Comparison of ENCODE assay signal across 14 cellular contexts in genomic region chr19:16168465-16169081, GRCh38. TPM values are rescaled to one million over a fixed set of nuclear protein-coding genes. Genes with fewer than 3 reads are reported as not detected.
A peak's percentile ranks its signal among the peaks of the same experiment; 100 is the strongest.
DNase-seq lines count a peak whose midpoint lies in the region; ATAC-seq, FAIRE-seq and TF ChIP-seq lines count a peak whose summit lies in the region.
"Had no signal": no experiment of that assay in that cellular context is flagged by ENCODE, and none has a peak within 500 bp of the region (broad histone marks: within the 10 kb centered on the region; RNA-seq: fewer than 3 reads in every experiment).

No MANE protein-coding gene starts in this region.

- H2AFZ ChIP-seq in HepG2 (ENCODE audit: low read length): no peak overlapping the region

- H4K20me1 ChIP-seq in HepG2 (ENCODE audit: insufficient read depth, low read length): no peaks in the 10 kb centered on the region

- no peak for TF ChIP-seq RAD21 in HepG2 (CRISPR knock-in tag; IDR thresholded peaks at IDR 0.05)

- peaks cover 0 to 2% of the 10 kb centered on the region in 2 donors for H3K9me3 Mint-ChIP-seq in stimulated activated naive B cell treated with anti-CD40 and anti-IgM and Interleukin-4, amounts not matched to agents 10 μg/mL and 1 μg/mL and 100 μg/mL, for 72 hours

- H3K27ac ChIP-seq in HepG2 (ENCODE audit: extremely low read length, insufficient read depth, low read length) (no peak overlapping the region), right lobe of liver (no peak overlapping the region)
- H3K27ac ChIP-seq: body of pancreas, esophagus squamous epithelium, SJSA1 had no signal

- no peak overlapping the region for H3K4me3 ChIP-seq in HepG2 (replicated peaks in 1 of 3; ENCODE audit: insufficient read depth in 1 of 3, low read depth in 2 of 3, low read length in 3 of 3)
- H3K4me3 ChIP-seq in right lobe of liver: no peak overlapping the region
- no peak overlapping the region for H3K4me3 ChIP-seq in bronchial epithelial cell (ENCODE audit: low read depth, low read length)
- H3K4me3 ChIP-seq: body of pancreas, esophagus squamous epithelium, SJSA1 had no signal

- ATAC-seq in HepG2 (no peak), right lobe of liver (no peak), GM18867 (IDR thresholded peaks at IDR 0.05; ENCODE audit: unreplicated experiment) (no peak)
- ATAC-seq in stimulated activated naive B cell treated with anti-CD40 and anti-IgM and Interleukin-4, amounts not matched to agents 10 μg/mL and 1 μg/mL and 100 μg/mL, for 72 hours (replicated peaks): peak; percentile 62 to 69
- ATAC-seq: body of pancreas had no signal

- peaks cover 41% of the 10 kb centered on the region for H3K4me1 ChIP-seq in HepG2 (ENCODE audit: insufficient read depth, low read length)
- H3K4me1 ChIP-seq in right lobe of liver: peaks cover 0 to 11% (median 3%) of the 10 kb centered on the region in 4 donors
- H3K4me1 ChIP-seq: body of pancreas, SJSA1 had no signal

- H3K27me3 ChIP-seq in HepG2 (ENCODE audit: control insufficient read depth in 1 of 2, insufficient read depth in 2 of 2, low read length in 2 of 2): no peaks in the 10 kb centered on the region; a peak in 1 of 5 replicates
- H3K27me3 ChIP-seq in right lobe of liver: no peaks in the 10 kb centered on the region
- H3K27me3 ChIP-seq in bronchial epithelial cell (ENCODE audit: control insufficient read depth, insufficient read depth, low read length): no peaks in the 10 kb centered on the region
- H3K27me3 ChIP-seq: body of pancreas, esophagus squamous epithelium, SJSA1 had no signal

- BruUV-seq in HepG2 (replicated peaks; lab: Mats Ljungman, UMichigan): no TSS peak

- TF ChIP-seq EP300 in HepG2 (IDR thresholded peaks at IDR 0.05; ENCODE audit: low read depth in 2 of 2, low read length in 2 of 2): no peak
- TF ChIP-seq EP300 in HepG2 (CRISPR knock-in tag; IDR thresholded peaks at IDR 0.05; ENCODE audit: borderline replicate concordance): no peak

- 53% methylated on average over 2 of the region's 2 CpGs for WGBS in HepG2 (ENCODE audit: low lambda C conversion rate)
- whole genome bisulfite sequencing in right lobe of liver (ENCODE audit: insufficient coverage, low coverage, low lambda C conversion rate, missing lambda C conversion rate): 13% methylated on average over 1 of the region's 2 CpGs

- POLR2A ChIA-PET in HepG2 (lab: Yijun Ruan, JAX): no interaction called here

- H3K36me3 ChIP-seq in HepG2 (replicated peaks in 1 of 2; ENCODE audit: control insufficient read depth in 1 of 2, insufficient read depth in 2 of 2, low read length in 2 of 2) (no peaks in the 10 kb centered on the region), right lobe of liver (no peaks in the 10 kb centered on the region), bronchial epithelial cell (ENCODE audit: control insufficient read depth, insufficient read depth, low read length) (no peaks in the 10 kb centered on the region)
- H3K36me3 ChIP-seq: esophagus squamous epithelium, SJSA1 had no signal

- FAIRE-seq in HepG2 (lab: Jason Lieb, UNC) (no peak), bronchial epithelial cell (lab: Jason Lieb, UNC) (no peak)
- FAIRE-seq: keratinocyte had no signal

- intact Hi-C loops in HepG2 (cut with micrococcal nuclease; ENCODE audit: unreplicated experiment): no loop called here
- intact Hi-C loops in right lobe of liver (cut with DNase I): no loop called here

- DNase-seq in HepG2 (ENCODE audit: low spot score) (no peak), right lobe of liver (no peak), OCI-M1 (lab: John Stamatoyannopoulos, UW) (peak; percentile 71), bronchial epithelial cell (ENCODE audit: low read depth) (peak; percentile 36), occipital lobe (lab: John Stamatoyannopoulos, UW) (no peak)
- DNase-seq in stimulated activated naive B cell treated with anti-CD40 and anti-IgM and Interleukin-4, amounts not matched to agents 10 μg/mL and 1 μg/mL and 100 μg/mL, for 72 hours: no peak
- DNase-seq in stimulated activated CD4-positive, alpha-beta T cell treated with anti-CD3 and anti-CD28 coated beads, Interleukin-2, amount 100 ng/mL, for 48 hours: no peak
- DNase-seq: body of pancreas; esophagus squamous epithelium; stimulated activated CD4-positive, alpha-beta T cell treated with anti-CD3 and anti-CD28 coated beads, Interleukin-12 subunit alpha, Interleukin-12 subunit beta, amount 100 ng/mL, for 4 hours had no signal

- H3K27me3 Mint-ChIP-seq in stimulated activated naive B cell treated with anti-CD40 and anti-IgM and Interleukin-4, amounts not matched to agents 10 μg/mL and 1 μg/mL and 100 μg/mL, for 72 hours: no peaks in the 10 kb centered on the region

- TF ChIP-seq POLR2A in HepG2 (IDR thresholded peaks at IDR 0.05; ENCODE audit: insufficient read depth in 1 of 2, low read depth in 2 of 2, low read length in 2 of 2) (no peak), right lobe of liver (IDR thresholded peaks at IDR 0.05) (no peak)

- H3K27ac Mint-ChIP-seq in stimulated activated naive B cell treated with anti-CD40 and anti-IgM and Interleukin-4, amounts not matched to agents 10 μg/mL and 1 μg/mL and 100 μg/mL, for 72 hours: peak overlapping the region; percentile 37

- peaks cover 33 to 37% of the 10 kb centered on the region in 2 donors for H3K4me1 Mint-ChIP-seq in stimulated activated naive B cell treated with anti-CD40 and anti-IgM and Interleukin-4, amounts not matched to agents 10 μg/mL and 1 μg/mL and 100 μg/mL, for 72 hours

- H3K36me3 Mint-ChIP-seq in stimulated activated naive B cell treated with anti-CD40 and anti-IgM and Interleukin-4, amounts not matched to agents 10 μg/mL and 1 μg/mL and 100 μg/mL, for 72 hours: no peaks in the 10 kb centered on the region

- H3K4me2 ChIP-seq in HepG2 (ENCODE audit: low read depth, low read length): no peak overlapping the region

- TF ChIP-seq CTCF in HepG2 (CRISPR knock-in tag; IDR thresholded peaks at IDR 0.05): no peak
- TF ChIP-seq CTCF in right lobe of liver (IDR thresholded peaks at IDR 0.05): no peak
- TF ChIP-seq CTCF in bronchial epithelial cell (IDR thresholded peaks at IDR 0.05; ENCODE audit: insufficient read depth, low read length, severe bottlenecking): no peak

- H3K9me3 ChIP-seq in HepG2 (ENCODE audit: low read length) (no peaks in the 10 kb centered on the region), right lobe of liver (no peaks in the 10 kb centered on the region)
- H3K9me3 ChIP-seq: body of pancreas, esophagus squamous epithelium, SJSA1 had no signal

- H3K9ac ChIP-seq in HepG2 (ENCODE audit: insufficient read depth, low read depth, low read length): no peak overlapping the region

- in situ Hi-C loops in HepG2 (cut with HindIII; ENCODE audit: extremely low pct_ligation_motif_present, low pct_unique_long_range_greater_than_20kb): loop anchor here (25.0 kb wide), 1 partner anchor 531 kb away; the partner anchor contains the start of gene CYP4F3

- H3K4me3 Mint-ChIP-seq in stimulated activated naive B cell treated with anti-CD40 and anti-IgM and Interleukin-4, amounts not matched to agents 10 μg/mL and 1 μg/mL and 100 μg/mL, for 72 hours: no peak overlapping the region

- CTCF ChIA-PET in HepG2 (lab: Yijun Ruan, JAX; ENCODE audit: low intra/inter-chr PET ratio, low total read pairs): no interaction called here

- no peaks in the 10 kb centered on the region for H3K79me2 ChIP-seq in HepG2 (ENCODE audit: insufficient read depth, low read length)

RNA-seq across cellular contexts. Expression of gene CIB3, which starts 4.8 kb away (rescaled TPM):
- not detected in 2 replicates for total RNA-seq in HepG2 (2016; rRNA removed; fragmentation: Illumina TruSeq; extraction: Trizol)
- not detected in 2 replicates for total RNA-seq in HepG2 (2016; cell fraction: cytosol; rRNA removed; fragmentation: Illumina TruSeq; extraction: Trizol; ENCODE audit: low read depth)
- not detected in 2 replicates for total RNA-seq in HepG2 (2016; cell fraction: insoluble cytoplasmic fraction; rRNA removed; fragmentation: Illumina TruSeq; extraction: Trizol)
- not detected in 2 replicates for total RNA-seq in HepG2 (2016; cell fraction: membrane; rRNA removed; fragmentation: Illumina TruSeq; extraction: Trizol)
- not detected in 2 replicates for total RNA-seq in HepG2 (2016; cell fraction: nucleus; rRNA removed; fragmentation: Illumina TruSeq; extraction: Trizol)
- not detected in 2 replicates for polyA plus RNA-seq in HepG2 (2011; rRNA removed)
- polyA plus RNA-seq in HepG2 (2011; cell fraction: cytosol; rRNA removed): not detected in 2 replicates
- polyA plus RNA-seq in HepG2 (2011; cell fraction: nucleus; rRNA removed): not detected in 2 replicates
- not detected in 2 replicates for polyA plus RNA-seq in HepG2 (2012)
- polyA plus RNA-seq in HepG2 (2016; cell fraction: cytosol; fragmentation: Illumina TruSeq; extraction: Trizol; ENCODE audit: low read depth): not detected in 2 replicates
- not detected in 2 replicates for polyA plus RNA-seq in HepG2 (2016; cell fraction: insoluble cytoplasmic fraction; fragmentation: Illumina TruSeq; extraction: Trizol; ENCODE audit: low read depth)
- polyA plus RNA-seq in HepG2 (2016; cell fraction: membrane; fragmentation: Illumina TruSeq; extraction: Trizol; ENCODE audit: low read depth): not detected in 2 replicates
- polyA plus RNA-seq in HepG2 (2016; cell fraction: nucleus; fragmentation: Illumina TruSeq; extraction: Trizol; ENCODE audit: insufficient read depth, low read depth): not detected in 2 replicates
- not detected in 2 replicates for polyA minus RNA-seq in HepG2 (2011; rRNA and poly(A)+ RNA removed; ENCODE audit: low replicate concordance)
- polyA minus RNA-seq in HepG2 (2011; cell fraction: cytosol; rRNA and poly(A)+ RNA removed): not detected in 2 replicates
- polyA minus RNA-seq in HepG2 (2011; cell fraction: nucleus; rRNA and poly(A)+ RNA removed): not detected in 2 replicates
- total RNA-seq in right lobe of liver: not detected
- not detected in 2 replicates for total RNA-seq in bronchial epithelial cell
- total RNA-seq in occipital lobe: not detected
- total RNA-seq: body of pancreas, esophagus squamous epithelium, SJSA1 had no signal
- polyA plus RNA-seq: keratinocyte, neural cell had no signal

RNA-seq across cellular contexts. Expression of gene FAM32A, which starts 16.6 kb away (rescaled TPM):
- 86.2 and 107 TPM in 2 replicates for total RNA-seq in HepG2 (2016; rRNA removed; fragmentation: Illumina TruSeq; extraction: Trizol)
- total RNA-seq in HepG2 (2016; cell fraction: cytosol; rRNA removed; fragmentation: Illumina TruSeq; extraction: Trizol; ENCODE audit: low read depth): 16.1 and 18.7 TPM in 2 replicates
- 88.4 and 109 TPM in 2 replicates for total RNA-seq in HepG2 (2016; cell fraction: insoluble cytoplasmic fraction; rRNA removed; fragmentation: Illumina TruSeq; extraction: Trizol)
- total RNA-seq in HepG2 (2016; cell fraction: membrane; rRNA removed; fragmentation: Illumina TruSeq; extraction: Trizol): 47.2 and 50.8 TPM in 2 replicates
- 31.5 and 32.7 TPM in 2 replicates for total RNA-seq in HepG2 (2016; cell fraction: nucleus; rRNA removed; fragmentation: Illumina TruSeq; extraction: Trizol)
- 83.5 and 85.8 TPM in 2 replicates for polyA plus RNA-seq in HepG2 (2011; rRNA removed)
- 84.4 and 94.8 TPM in 2 replicates for polyA plus RNA-seq in HepG2 (2011; cell fraction: cytosol; rRNA removed)
- 43.4 and 53.9 TPM in 2 replicates for polyA plus RNA-seq in HepG2 (2011; cell fraction: nucleus; rRNA removed)
- polyA plus RNA-seq in HepG2 (2012): 47.0 and 48.3 TPM in 2 replicates
- 15.1 and 15.9 TPM in 2 replicates for polyA plus RNA-seq in HepG2 (2016; cell fraction: cytosol; fragmentation: Illumina TruSeq; extraction: Trizol; ENCODE audit: low read depth)
- 111 and 120 TPM in 2 replicates for polyA plus RNA-seq in HepG2 (2016; cell fraction: insoluble cytoplasmic fraction; fragmentation: Illumina TruSeq; extraction: Trizol; ENCODE audit: low read depth)
- polyA plus RNA-seq in HepG2 (2016; cell fraction: membrane; fragmentation: Illumina TruSeq; extraction: Trizol; ENCODE audit: low read depth): 34.1 and 36.4 TPM in 2 replicates
- polyA plus RNA-seq in HepG2 (2016; cell fraction: nucleus; fragmentation: Illumina TruSeq; extraction: Trizol; ENCODE audit: insufficient read depth, low read depth): 59.1 and 59.3 TPM in 2 replicates
- 30.0 and 76.8 TPM in 2 replicates for polyA minus RNA-seq in HepG2 (2011; rRNA and poly(A)+ RNA removed; ENCODE audit: low replicate concordance)
- polyA minus RNA-seq in HepG2 (2011; cell fraction: cytosol; rRNA and poly(A)+ RNA removed): 16.9 and 20.0 TPM in 2 replicates
- polyA minus RNA-seq in HepG2 (2011; cell fraction: nucleus; rRNA and poly(A)+ RNA removed): 9.8 and 10.2 TPM in 2 replicates
- 10 to 100 TPM; 32.1 to 65.8 (median 37.5) TPM for total RNA-seq in right lobe of liver
- total RNA-seq in bronchial epithelial cell: 80.9 and 82.9 TPM in 2 replicates
- total RNA-seq in occipital lobe: 89.1 TPM

RNA-seq across cellular contexts. Expression of gene HSH2D, which starts 25.1 kb away (rescaled TPM):
- total RNA-seq in HepG2 (2016; rRNA removed; fragmentation: Illumina TruSeq; extraction: Trizol) (0.53 and 0.69 TPM in 2 replicates), right lobe of liver (1 to 10 TPM in 1 of 6 experiments, under 1 TPM in 5; 0.26 to 1.7 (median 0.48) TPM), bronchial epithelial cell (0.26 and 0.38 TPM in 2 replicates), occipital lobe (not detected)
- total RNA-seq in HepG2 (2016; cell fraction: cytosol; rRNA removed; fragmentation: Illumina TruSeq; extraction: Trizol; ENCODE audit: low read depth): 0.20 and 0.71 TPM in 2 replicates
- 0.68 and 0.91 TPM in 2 replicates for total RNA-seq in HepG2 (2016; cell fraction: insoluble cytoplasmic fraction; rRNA removed; fragmentation: Illumina TruSeq; extraction: Trizol)
- total RNA-seq in HepG2 (2016; cell fraction: membrane; rRNA removed; fragmentation: Illumina TruSeq; extraction: Trizol): 0.45 and 0.53 TPM in 2 replicates
- 0.75 and 1.1 TPM in 2 replicates for total RNA-seq in HepG2 (2016; cell fraction: nucleus; rRNA removed; fragmentation: Illumina TruSeq; extraction: Trizol)
- polyA plus RNA-seq in HepG2 (2011; rRNA removed): 3.2 and 6.3 TPM in 2 replicates
- polyA plus RNA-seq in HepG2 (2011; cell fraction: cytosol; rRNA removed): 2.3 and 3.1 TPM in 2 replicates
- 7.6 and 12.6 TPM in 2 replicates for polyA plus RNA-seq in HepG2 (2011; cell fraction: nucleus; rRNA removed)
- polyA plus RNA-seq in HepG2 (2012): 3.5 and 3.7 TPM in 2 replicates
- 0.08 and 0.27 TPM in 2 replicates for polyA plus RNA-seq in HepG2 (2016; cell fraction: cytosol; fragmentation: Illumina TruSeq; extraction: Trizol; ENCODE audit: low read depth)
- polyA plus RNA-seq in HepG2 (2016; cell fraction: insoluble cytoplasmic fraction; fragmentation: Illumina TruSeq; extraction: Trizol; ENCODE audit: low read depth): 0.67 and 0.85 TPM in 2 replicates
- polyA plus RNA-seq in HepG2 (2016; cell fraction: membrane; fragmentation: Illumina TruSeq; extraction: Trizol; ENCODE audit: low read depth): 0.26 and 0.30 TPM in 2 replicates
- polyA plus RNA-seq in HepG2 (2016; cell fraction: nucleus; fragmentation: Illumina TruSeq; extraction: Trizol; ENCODE audit: insufficient read depth, low read depth): 1.6 and 2.8 TPM in 2 replicates
- polyA minus RNA-seq in HepG2 (2011; rRNA and poly(A)+ RNA removed; ENCODE audit: low replicate concordance): 1.1 and 1.3 TPM in 2 replicates
- polyA minus RNA-seq in HepG2 (2011; cell fraction: cytosol; rRNA and poly(A)+ RNA removed): 0.70 and 1.5 TPM in 2 replicates
- polyA minus RNA-seq in HepG2 (2011; cell fraction: nucleus; rRNA and poly(A)+ RNA removed): 2.4 and 4.8 TPM in 2 replicates
- total RNA-seq: SJSA1 had no signal
- polyA plus RNA-seq: neural cell had no signal

RNA-seq across cellular contexts. Expression of gene AP1M1, which starts 29.1 kb away (rescaled TPM):
- 43.6 and 46.1 TPM in 2 replicates for total RNA-seq in HepG2 (2016; rRNA removed; fragmentation: Illumina TruSeq; extraction: Trizol)
- total RNA-seq in HepG2 (2016; cell fraction: cytosol; rRNA removed; fragmentation: Illumina TruSeq; extraction: Trizol; ENCODE audit: low read depth): 20.4 and 22.9 TPM in 2 replicates
- total RNA-seq in HepG2 (2016; cell fraction: insoluble cytoplasmic fraction; rRNA removed; fragmentation: Illumina TruSeq; extraction: Trizol): 36.0 and 47.3 TPM in 2 replicates
- 32.8 and 39.0 TPM in 2 replicates for total RNA-seq in HepG2 (2016; cell fraction: membrane; rRNA removed; fragmentation: Illumina TruSeq; extraction: Trizol)
- 27.4 and 32.2 TPM in 2 replicates for total RNA-seq in HepG2 (2016; cell fraction: nucleus; rRNA removed; fragmentation: Illumina TruSeq; extraction: Trizol)
- polyA plus RNA-seq in HepG2 (2011; rRNA removed): 34.4 and 38.8 TPM in 2 replicates
- polyA plus RNA-seq in HepG2 (2011; cell fraction: cytosol; rRNA removed): 36.4 and 38.2 TPM in 2 replicates
- polyA plus RNA-seq in HepG2 (2011; cell fraction: nucleus; rRNA removed): 46.2 and 50.3 TPM in 2 replicates
- polyA plus RNA-seq in HepG2 (2012): 32.0 and 35.2 TPM in 2 replicates
- 20.3 and 21.8 TPM in 2 replicates for polyA plus RNA-seq in HepG2 (2016; cell fraction: cytosol; fragmentation: Illumina TruSeq; extraction: Trizol; ENCODE audit: low read depth)
- 46.9 and 60.8 TPM in 2 replicates for polyA plus RNA-seq in HepG2 (2016; cell fraction: insoluble cytoplasmic fraction; fragmentation: Illumina TruSeq; extraction: Trizol; ENCODE audit: low read depth)
- polyA plus RNA-seq in HepG2 (2016; cell fraction: membrane; fragmentation: Illumina TruSeq; extraction: Trizol; ENCODE audit: low read depth): 31.7 and 32.5 TPM in 2 replicates
- 54.4 and 56.8 TPM in 2 replicates for polyA plus RNA-seq in HepG2 (2016; cell fraction: nucleus; fragmentation: Illumina TruSeq; extraction: Trizol; ENCODE audit: insufficient read depth, low read depth)
- 46.7 and 67.4 TPM in 2 replicates for polyA minus RNA-seq in HepG2 (2011; rRNA and poly(A)+ RNA removed; ENCODE audit: low replicate concordance)
- 39.7 and 43.0 TPM in 2 replicates for polyA minus RNA-seq in HepG2 (2011; cell fraction: cytosol; rRNA and poly(A)+ RNA removed)
- polyA minus RNA-seq in HepG2 (2011; cell fraction: nucleus; rRNA and poly(A)+ RNA removed): 20.2 and 35.7 TPM in 2 replicates
- 100 to 1,000 TPM in 1 of 6 experiments, 10 to 100 TPM in 5; 44.5 to 102 (median 62.5) TPM for total RNA-seq in right lobe of liver
- total RNA-seq in bronchial epithelial cell: 20.5 and 23.4 TPM in 2 replicates
- 42.9 TPM for total RNA-seq in occipital lobe

RNA-seq across cellular contexts. Expression of gene RAB8A, which starts 56.9 kb away (rescaled TPM):
- total RNA-seq in HepG2 (2016; rRNA removed; fragmentation: Illumina TruSeq; extraction: Trizol) (44.8 and 45.0 TPM in 2 replicates), right lobe of liver (10 to 100 TPM; 59.5 to 88.4 (median 72.5) TPM), bronchial epithelial cell (76.6 and 99.2 TPM in 2 replicates), occipital lobe (33.7 TPM)
- total RNA-seq in HepG2 (2016; cell fraction: cytosol; rRNA removed; fragmentation: Illumina TruSeq; extraction: Trizol; ENCODE audit: low read depth): 12.2 and 13.0 TPM in 2 replicates
- 42.2 and 46.8 TPM in 2 replicates for total RNA-seq in HepG2 (2016; cell fraction: insoluble cytoplasmic fraction; rRNA removed; fragmentation: Illumina TruSeq; extraction: Trizol)
- total RNA-seq in HepG2 (2016; cell fraction: membrane; rRNA removed; fragmentation: Illumina TruSeq; extraction: Trizol): 26.3 and 29.3 TPM in 2 replicates
- total RNA-seq in HepG2 (2016; cell fraction: nucleus; rRNA removed; fragmentation: Illumina TruSeq; extraction: Trizol): 27.3 and 27.8 TPM in 2 replicates
- polyA plus RNA-seq in HepG2 (2011; rRNA removed): 36.7 and 37.0 TPM in 2 replicates
- polyA plus RNA-seq in HepG2 (2011; cell fraction: cytosol; rRNA removed): 37.0 and 45.8 TPM in 2 replicates
- polyA plus RNA-seq in HepG2 (2011; cell fraction: nucleus; rRNA removed): 18.8 and 19.5 TPM in 2 replicates
- polyA plus RNA-seq in HepG2 (2012): 25.7 and 50.6 TPM in 2 replicates
- 9.1 and 10.9 TPM in 2 replicates for polyA plus RNA-seq in HepG2 (2016; cell fraction: cytosol; fragmentation: Illumina TruSeq; extraction: Trizol; ENCODE audit: low read depth)
- polyA plus RNA-seq in HepG2 (2016; cell fraction: insoluble cytoplasmic fraction; fragmentation: Illumina TruSeq; extraction: Trizol; ENCODE audit: low read depth): 58.6 and 65.5 TPM in 2 replicates
- polyA plus RNA-seq in HepG2 (2016; cell fraction: membrane; fragmentation: Illumina TruSeq; extraction: Trizol; ENCODE audit: low read depth): 18.8 and 20.6 TPM in 2 replicates
- 51.5 and 63.5 TPM in 2 replicates for polyA plus RNA-seq in HepG2 (2016; cell fraction: nucleus; fragmentation: Illumina TruSeq; extraction: Trizol; ENCODE audit: insufficient read depth, low read depth)
- 59.4 and 156 TPM in 2 replicates for polyA minus RNA-seq in HepG2 (2011; rRNA and poly(A)+ RNA removed; ENCODE audit: low replicate concordance)
- polyA minus RNA-seq in HepG2 (2011; cell fraction: cytosol; rRNA and poly(A)+ RNA removed): 50.6 TPM in 2 replicates
- polyA minus RNA-seq in HepG2 (2011; cell fraction: nucleus; rRNA and poly(A)+ RNA removed): 60.1 and 69.0 TPM in 2 replicates

Comparison
In these comparisons a context has a peak if more than half of its experiments do, and no peak if none do; other contexts are left out.
1. ATAC-seq: peak in stimulated activated naive B cell treated with anti-CD40 and anti-IgM and Interleukin-4, amounts not matched to agents 10 μg/mL and 1 μg/mL and 100 μg/mL, for 72 hours (2 of 2); none in HepG2 (single experiment), right lobe of liver (0 of 4) and GM18867 (single experiment).
2. DNase-seq: peak in OCI-M1 (single experiment) and bronchial epithelial cell (single experiment); none in HepG2 (single experiment), right lobe of liver (0 of 3), stimulated activated naive B cell treated with anti-CD40 and anti-IgM and Interleukin-4, amounts not matched to agents 10 μg/mL and 1 μg/mL and 100 μg/mL, for 72 hours (single experiment), occipital lobe (single experiment) and stimulated activated CD4-positive, alpha-beta T cell treated with anti-CD3 and anti-CD28 coated beads, Interleukin-2, amount 100 ng/mL, for 48 hours (0 of 2).